ENCODE assay signal across 18 cellular contexts in the genomic region with DNA sequence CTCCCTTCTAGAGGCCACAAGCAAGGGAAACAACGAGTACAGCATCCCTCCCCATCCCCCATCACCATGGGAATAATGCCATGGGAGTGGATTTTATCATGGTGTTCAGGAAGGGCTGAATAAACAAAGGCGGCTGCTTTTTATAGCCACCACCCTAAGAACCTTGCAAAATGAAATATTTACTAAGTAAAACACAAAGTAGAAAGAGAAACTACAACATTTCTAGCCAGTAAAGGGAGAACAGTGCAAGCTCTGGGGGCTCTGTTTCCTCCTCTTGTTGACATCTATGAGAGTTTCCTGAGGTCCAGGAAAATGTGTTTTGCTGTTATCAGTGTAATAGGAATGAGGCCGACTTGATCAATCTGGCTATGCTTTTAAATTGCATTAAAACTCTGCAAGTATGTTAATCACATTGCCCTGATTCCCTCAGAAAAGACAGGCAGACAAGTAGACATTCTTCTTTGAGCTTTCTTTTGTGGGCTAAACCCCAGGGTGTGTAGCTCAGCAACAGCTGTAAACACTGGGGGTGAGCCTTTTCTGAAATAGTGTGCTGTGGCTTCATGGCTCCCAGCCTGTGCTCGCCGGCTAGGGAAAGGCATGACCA. TPM values are rescaled to one million over a fixed set of nuclear protein-coding genes. Genes with fewer than 3 reads are reported as not detected.
DNase-seq lines count a peak whose midpoint lies in the region; FAIRE-seq and TF ChIP-seq lines count a peak whose summit lies in the region.
"Had no signal": no experiment of that assay in that cellular context is flagged by ENCODE, and none has a peak within 500 bp of the region (broad histone marks: within the 10 kb centered on the region; RNA-seq: fewer than 3 reads in every experiment).

No MANE protein-coding gene starts in this region.

- no peak for TF ChIP-seq EP300 in H1 (IDR thresholded peaks at IDR 0.05; ENCODE audit: borderline replicate concordance in 1 of 2, low read depth in 2 of 2, low read length in 2 of 2)

- H4K5ac ChIP-seq in H1 (ENCODE audit: insufficient read length, low read depth, low read length) = no peak overlapping the region

- TF ChIP-seq CTCF in H1 (IDR thresholded peaks at IDR 0.05; ENCODE audit: control extremely low read depth in 1 of 3, insufficient read depth in 1 of 3, low read depth in 1 of 3, low read length in 3 of 3) = no peak
- no peak for TF ChIP-seq CTCF in neural progenitor cell (IDR thresholded peaks at IDR 0.05)
- TF ChIP-seq CTCF in mesothelial cell of epicardium (IDR thresholded peaks at IDR 0.05; ENCODE audit: unreplicated experiment) = no peak

- no peaks in the 10 kb centered on the region for H3K23me2 ChIP-seq in H1 (ENCODE audit: low read depth, low read length)

- no peaks in the 10 kb centered on the region for H3K79me2 ChIP-seq in H1 (ENCODE audit: control insufficient read depth in 1 of 2, insufficient read depth in 2 of 2, low read length in 2 of 2)
- H3K79me2 ChIP-seq in neural progenitor cell (ENCODE audit: low read depth) = no peaks in the 10 kb centered on the region

- H3K27me3 Mint-ChIP-seq in neural progenitor cell (ENCODE audit: insufficient read depth, low read depth) (peaks cover 2% of the 10 kb centered on the region), mesothelial cell of epicardium (ENCODE audit: low read depth) (peaks cover 64% of the 10 kb centered on the region)

- H3K27ac Mint-ChIP-seq in neural progenitor cell (peak overlapping the region; percentile 80), mesothelial cell of epicardium (no peak overlapping the region)

- H3K4me3 Mint-ChIP-seq in neural progenitor cell (peak overlapping the region; percentile 56), mesothelial cell of epicardium (no peak overlapping the region)

- no peak overlapping the region for H3K9ac ChIP-seq in H1 (replicated peaks in 1 of 4; ENCODE audit: extremely low read depth in 1 of 4, low read depth in 3 of 4, low read length in 3 of 4)
- H3K9ac ChIP-seq in neural progenitor cell = no peak overlapping the region

- POLR2A ChIA-PET in H1 (lab: Charles Lee; ENCODE audit: partially characterized antibody) = interaction anchor here (1.0 kb wide), 1 partner anchor 11 kb away, joined by 4 read pairs; no protein-coding TSS in a partner anchor

- CTCF ChIA-PET in H1 (lab: Charles Lee; ENCODE audit: partially characterized antibody) = interaction anchor here (1.0 to 1.9 kb wide), 3 partner anchors 9 to 61 kb away, joined by 3 to 7 read pairs (median 4); no protein-coding TSS in a partner anchor

- no peak for TF ChIP-seq RAD21 in H1 (IDR thresholded peaks at IDR 0.05 in 1 of 2, conservative IDR thresholded peaks at IDR 0.05 in 1 of 2; ENCODE audit: low read depth in 2 of 2, low read length in 2 of 2)

- H3K36me3 ChIP-seq in H1 (ENCODE audit: control insufficient read depth in 2 of 4, insufficient read depth in 4 of 4, low read length in 3 of 4) (no peaks in the 10 kb centered on the region), neural progenitor cell (no peaks in the 10 kb centered on the region)
- H3K36me3 ChIP-seq: ovary, tibial artery had no signal

- H3K18ac ChIP-seq in H1 (ENCODE audit: extremely low read depth, low read length) = no peak overlapping the region

- no peaks in the 10 kb centered on the region for H3F3A ChIP-seq in neural progenitor cell (ENCODE audit: low read depth)

- DNase-seq in H4 (ENCODE audit: low spot score) (peak; percentile 33), NOMO-1 treated with DMSO at 0.1 percent for 48 hours (lab: John Stamatoyannopoulos, UW; ENCODE audit: unreplicated experiment) (peak; percentile 6), H1 (ENCODE audit: low read depth in 1 of 2, low spot score in 2 of 2) (no peak), neural progenitor cell (ENCODE audit: low spot score) (peak; percentile 85), NCI-H1417 treated with DMSO at 0.1 percent for 48 hours (lab: John Stamatoyannopoulos, UW) (no peak), mesothelial cell of epicardium (ENCODE audit: low spot score in 2 of 2, unreplicated experiment in 2 of 2) (no peak), NCI-H128 (lab: John Stamatoyannopoulos, UW; ENCODE audit: unreplicated experiment) (no peak), urothelium cell line (ENCODE audit: low spot score) (no peak)
- DNase-seq: activated CD4-positive, alpha-beta T cell treated with anti-CD3 and anti-CD28 coated beads for 1 hour; activated effector memory CD4-positive, alpha-beta T cell treated with anti-CD3 and anti-CD28 coated beads, Interleukin-2, amount 50 U/mL, for 16 hours; GOT3; NCI-H146; NCI-H446; ovary; T-helper 2 cell; tibial artery had no signal

- H3K23ac ChIP-seq in H1 (ENCODE audit: insufficient read length) = no peak overlapping the region

- no peaks in the 10 kb centered on the region for H4K20me1 ChIP-seq in H1 (replicated peaks in 1 of 2; ENCODE audit: control insufficient read depth in 1 of 2, insufficient read depth in 2 of 2, low read length in 2 of 2)
- no peaks in the 10 kb centered on the region for H4K20me1 ChIP-seq in neural progenitor cell (ENCODE audit: low read depth)

- WGBS in H1 (ENCODE audit: extremely low coverage in 1 of 2, insufficient coverage in 1 of 2, insufficient read length in 1 of 2, insufficient replicate concordance in 2 of 2, low coverage in 1 of 2, low lambda C conversion rate in 2 of 2, missing lambda C conversion rate in 1 of 2), 2 experiments = 80% methylated on average over 5 of the region's 5 CpGs; no CpG with 5 or more reads in 1 of the 2 experiments

- no peak overlapping the region for H3K14ac ChIP-seq in H1 (ENCODE audit: insufficient read length)

- H3K36me3 Mint-ChIP-seq in neural progenitor cell (no peaks in the 10 kb centered on the region), mesothelial cell of epicardium (no peaks in the 10 kb centered on the region)

- H3K79me1 ChIP-seq in H1 (ENCODE audit: low read depth, low read length) = no peaks in the 10 kb centered on the region

- H4K91ac ChIP-seq in H1 (replicated peaks; ENCODE audit: insufficient read length, low read length) = no peak overlapping the region

- H3K56ac ChIP-seq in H1 (replicated peaks; ENCODE audit: insufficient read length, low read depth, low read length) = no peak overlapping the region

- no peak for TF ChIP-seq POLR2A in H1 (IDR thresholded peaks at IDR 0.05; ENCODE audit: control extremely low read depth in 1 of 2, low read depth in 2 of 2, low read length in 2 of 2)

- H2BK15ac ChIP-seq in H1 (ENCODE audit: low read length) = no peak overlapping the region

- H2AFZ ChIP-seq in H1 (ENCODE audit: low read length) (0 out of 2 replicates have a peak overlapping the region, but pooled peaks have one; percentile 74), neural progenitor cell (replicated peaks) (peak overlapping the region; percentile 29)

- H2BK20ac ChIP-seq in H1 (ENCODE audit: low read length) = no peak overlapping the region

- H3K9me3 Mint-ChIP-seq in neural progenitor cell = peaks cover 5% of the 10 kb centered on the region
- H3K9me3 Mint-ChIP-seq in mesothelial cell of epicardium = peaks cover 7% of the 10 kb centered on the region

- H3K4me1 ChIP-seq in H1 (replicated peaks in 1 of 4; ENCODE audit: control insufficient read depth in 3 of 4, insufficient read depth in 4 of 4, low read length in 3 of 4) (peaks cover 0 to 8% (median 6%) of the 10 kb centered on the region in 4 experiments; a peak in 3 of 7 replicates), neural progenitor cell (peaks cover 29% of the 10 kb centered on the region)

- H3K4ac ChIP-seq in H1 (replicated peaks; ENCODE audit: insufficient read length, low read depth, low read length) = no peak overlapping the region

- H3K4me3 ChIP-seq in H1 (ENCODE audit: extremely low read depth in 1 of 4, insufficient read depth in 2 of 4, low read depth in 3 of 4, low read length in 4 of 4) (no peak overlapping the region), neural progenitor cell (peak overlapping the region; percentile 23)
- H3K4me3 ChIP-seq: ovary, tibial artery had no signal

- H2BK120ac ChIP-seq in H1 (replicated peaks; ENCODE audit: low read depth, low read length) = no peak overlapping the region

- no peak overlapping the region for H2BK5ac ChIP-seq in H1 (ENCODE audit: low read depth, low read length)

- no peak overlapping the region for H4K8ac ChIP-seq in H1 (ENCODE audit: extremely low read depth, insufficient read depth, low read length)

- H3K27me3 ChIP-seq in H1 (replicated peaks in 1 of 4; ENCODE audit: control insufficient read depth in 3 of 4, extremely low read depth in 1 of 4, insufficient read depth in 3 of 4, low read length in 3 of 4) (peaks cover 0 to 1% (median 0%) of the 10 kb centered on the region in 4 experiments; a peak in 2 of 7 replicates), neural progenitor cell (no peaks in the 10 kb centered on the region)
- H3K27me3 ChIP-seq: ovary, tibial artery had no signal

- H3K4me1 Mint-ChIP-seq in neural progenitor cell (peaks cover 58% of the 10 kb centered on the region), mesothelial cell of epicardium (peaks cover 5% of the 10 kb centered on the region)

- no peak overlapping the region for H2AK5ac ChIP-seq in H1 (ENCODE audit: low read depth, low read length)

- peak; percentile 82 for FAIRE-seq in H1 (lab: Jason Lieb, UNC)
- FAIRE-seq in urothelium cell line (lab: Jason Lieb, UNC) = no peak
- FAIRE-seq: keratinocyte had no signal

- H3K4me2 ChIP-seq in H1 (ENCODE audit: insufficient read depth in 1 of 2, low read depth in 2 of 2, low read length in 2 of 2) (peak overlapping the region in 1 of 2 experiments; percentile 29; a peak in 1 of 4 replicates), neural progenitor cell (peak overlapping the region; percentile 73)

- no peak overlapping the region; the same call in 1 of the 2 replicates for H2BK12ac ChIP-seq in H1 (ENCODE audit: low read depth, low read length)

- H3K9me3 ChIP-seq in H1 (ENCODE audit: insufficient read depth in 2 of 2, low read depth in 1 of 2, low read length in 1 of 2) (no peaks in the 10 kb centered on the region), neural progenitor cell (ENCODE audit: low read depth) (no peaks in the 10 kb centered on the region)
- H3K9me3 ChIP-seq: ovary, tibial artery had no signal

- H3K27ac ChIP-seq in H1 (ENCODE audit: low read depth, low read length) = no peak overlapping the region
- H3K27ac ChIP-seq in neural progenitor cell = no peak overlapping the region
- H3K27ac ChIP-seq: ovary, tibial artery had no signal

RNA-seq across cellular contexts. Expression of gene SV2C, which starts 31.1 kb away (rescaled TPM):
- total RNA-seq in H4 (2014; rRNA removed; shearing (Covaris generic)) = 0.04 TPM in 1 of 2 replicates, not detected in the other
- 0.08 and 0.24 TPM in 2 replicates for total RNA-seq in H1 (2021; fragmentation: NEBNext Ultra II Directional; extraction: Animal tissue kit (Norgen Biotek cat#: 25700))
- 0.05 and 0.08 TPM in 2 replicates for polyA plus RNA-seq in H1 (2011; rRNA removed)
- polyA plus RNA-seq in H1 (2011; cell fraction: cytosol; rRNA removed) = 0.06 TPM
- polyA plus RNA-seq in H1 (2011; cell fraction: nucleus; rRNA removed) = 0.10 TPM
- 0.04 to 0.12 TPM (median 0.07 TPM) in 4 replicates for polyA plus RNA-seq in H1 (2012, experiment 1 of 2)
- polyA plus RNA-seq in H1 (2012, experiment 2 of 2) = not detected
- polyA plus RNA-seq in H1 (2013, experiment 1 of 2) = 0.06 TPM
- polyA plus RNA-seq in H1 (2013, experiment 2 of 2) = 0.06 TPM
- polyA minus RNA-seq in H1 (2011; rRNA and poly(A)+ RNA removed) = 0.22 and 0.24 TPM in 2 replicates
- not detected for polyA minus RNA-seq in H1 (2011; cell fraction: cytosol; rRNA and poly(A)+ RNA removed)
- polyA minus RNA-seq in H1 (2011; cell fraction: nucleus; rRNA and poly(A)+ RNA removed) = 0.80 TPM
- total RNA-seq in neural progenitor cell (ENCODE audit: low replicate concordance) = 0.06 and 0.15 TPM in 2 replicates
- total RNA-seq in mesothelial cell of epicardium = 0.02 to 0.18 TPM (median 0.05 TPM) in 3 replicates
- polyA plus RNA-seq: BJ had no signal

Comparison
In these comparisons a context has a peak if more than half of its experiments do, and no peak if none do; other contexts are left out.
1. DNase-seq: peak in H4 (single experiment), NOMO-1 treated with DMSO at 0.1 percent for 48 hours (single experiment) and neural progenitor cell (single experiment); none in H1 (0 of 2), NCI-H1417 treated with DMSO at 0.1 percent for 48 hours (single experiment), mesothelial cell of epicardium (0 of 2), NCI-H128 (single experiment) and urothelium cell line (single experiment).